ENCODE assay signal across 1 cellular context in the genomic region with DNA sequence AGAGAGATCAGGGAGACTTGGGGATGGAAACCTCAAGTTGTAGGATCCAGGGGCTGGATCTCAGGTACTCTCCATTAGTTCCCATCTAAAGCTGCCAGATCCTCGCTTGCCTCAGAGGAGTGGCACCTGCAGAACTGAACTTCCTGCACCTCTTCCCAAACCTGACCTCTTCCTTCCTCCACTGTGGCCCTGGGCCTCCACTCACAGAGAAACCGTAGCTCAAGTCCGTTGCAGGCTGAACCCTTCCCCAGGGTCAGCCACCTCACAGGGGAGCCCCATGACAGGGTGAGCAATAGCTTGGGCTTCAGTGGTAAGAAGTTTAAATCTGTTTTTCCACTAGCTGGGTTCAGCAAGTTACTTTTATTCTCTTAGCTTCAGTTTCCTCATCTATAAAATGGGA.
TF ChIP-seq lines count a peak whose summit lies in the region.

No MANE protein-coding gene starts in this region.

TF ChIP-seq in K562, 482 proteins besides CTCF, POLR2A, EP300 and RAD21:
- no peak for TF ChIP-seq NFIC (IDR thresholded peaks at IDR 0.05)
- TF ChIP-seq ZNF3 (CRISPR knock-in tag; IDR thresholded peaks at IDR 0.05) = no peak
- no peak for TF ChIP-seq CBFA2T3 (IDR thresholded peaks at IDR 0.05)
- no peak for TF ChIP-seq BDP1 (IDR thresholded peaks at IDR 0.05; ENCODE audit: insufficient read depth, insufficient read length)
- no peak for TF ChIP-seq ZNF384 (IDR thresholded peaks at IDR 0.05; ENCODE audit: low read depth, low read length)
- TF ChIP-seq, protein P1, sequence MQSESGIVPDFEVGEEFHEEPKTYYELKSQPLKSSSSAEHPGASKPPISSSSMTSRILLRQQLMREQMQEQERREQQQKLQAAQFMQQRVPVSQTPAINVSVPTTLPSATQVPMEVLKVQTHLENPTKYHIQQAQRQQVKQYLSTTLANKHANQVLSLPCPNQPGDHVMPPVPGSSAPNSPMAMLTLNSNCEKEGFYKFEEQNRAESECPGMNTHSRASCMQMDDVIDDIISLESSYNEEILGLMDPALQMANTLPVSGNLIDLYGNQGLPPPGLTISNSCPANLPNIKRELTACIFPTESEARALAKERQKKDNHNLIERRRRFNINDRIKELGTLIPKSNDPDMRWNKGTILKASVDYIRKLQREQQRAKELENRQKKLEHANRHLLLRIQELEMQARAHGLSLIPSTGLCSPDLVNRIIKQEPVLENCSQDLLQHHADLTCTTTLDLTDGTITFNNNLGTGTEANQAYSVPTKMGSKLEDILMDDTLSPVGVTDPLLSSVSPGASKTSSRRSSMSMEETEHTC (IDR thresholded peaks at IDR 0.05) = no peak
- no peak for TF ChIP-seq ZFX (CRISPR knock-in tag; IDR thresholded peaks at IDR 0.05)
- TF ChIP-seq, protein P2, sequence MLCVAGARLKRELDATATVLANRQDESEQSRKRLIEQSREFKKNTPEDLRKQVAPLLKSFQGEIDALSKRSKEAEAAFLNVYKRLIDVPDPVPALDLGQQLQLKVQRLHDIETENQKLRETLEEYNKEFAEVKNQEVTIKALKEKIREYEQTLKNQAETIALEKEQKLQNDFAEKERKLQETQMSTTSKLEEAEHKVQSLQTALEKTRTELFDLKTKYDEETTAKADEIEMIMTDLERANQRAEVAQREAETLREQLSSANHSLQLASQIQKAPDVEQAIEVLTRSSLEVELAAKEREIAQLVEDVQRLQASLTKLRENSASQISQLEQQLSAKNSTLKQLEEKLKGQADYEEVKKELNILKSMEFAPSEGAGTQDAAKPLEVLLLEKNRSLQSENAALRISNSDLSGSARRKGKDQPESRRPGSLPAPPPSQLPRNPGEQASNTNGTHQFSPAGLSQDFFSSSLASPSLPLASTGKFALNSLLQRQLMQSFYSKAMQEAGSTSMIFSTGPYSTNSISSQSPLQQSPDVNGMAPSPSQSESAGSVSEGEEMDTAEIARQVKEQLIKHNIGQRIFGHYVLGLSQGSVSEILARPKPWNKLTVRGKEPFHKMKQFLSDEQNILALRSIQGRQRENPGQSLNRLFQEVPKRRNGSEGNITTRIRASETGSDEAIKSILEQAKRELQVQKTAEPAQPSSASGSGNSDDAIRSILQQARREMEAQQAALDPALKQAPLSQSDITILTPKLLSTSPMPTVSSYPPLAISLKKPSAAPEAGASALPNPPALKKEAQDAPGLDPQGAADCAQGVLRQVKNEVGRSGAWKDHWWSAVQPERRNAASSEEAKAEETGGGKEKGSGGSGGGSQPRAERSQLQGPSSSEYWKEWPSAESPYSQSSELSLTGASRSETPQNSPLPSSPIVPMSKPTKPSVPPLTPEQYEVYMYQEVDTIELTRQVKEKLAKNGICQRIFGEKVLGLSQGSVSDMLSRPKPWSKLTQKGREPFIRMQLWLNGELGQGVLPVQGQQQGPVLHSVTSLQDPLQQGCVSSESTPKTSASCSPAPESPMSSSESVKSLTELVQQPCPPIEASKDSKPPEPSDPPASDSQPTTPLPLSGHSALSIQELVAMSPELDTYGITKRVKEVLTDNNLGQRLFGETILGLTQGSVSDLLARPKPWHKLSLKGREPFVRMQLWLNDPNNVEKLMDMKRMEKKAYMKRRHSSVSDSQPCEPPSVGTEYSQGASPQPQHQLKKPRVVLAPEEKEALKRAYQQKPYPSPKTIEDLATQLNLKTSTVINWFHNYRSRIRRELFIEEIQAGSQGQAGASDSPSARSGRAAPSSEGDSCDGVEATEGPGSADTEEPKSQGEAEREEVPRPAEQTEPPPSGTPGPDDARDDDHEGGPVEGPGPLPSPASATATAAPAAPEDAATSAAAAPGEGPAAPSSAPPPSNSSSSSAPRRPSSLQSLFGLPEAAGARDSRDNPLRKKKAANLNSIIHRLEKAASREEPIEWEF (CRISPR knock-in tag; IDR thresholded peaks at IDR 0.05) = no peak
- TF ChIP-seq SIN3A (IDR thresholded peaks at IDR 0.05; ENCODE audit: borderline replicate concordance in 2 of 2, control insufficient read depth in 1 of 2, low read depth in 2 of 2, low read length in 2 of 2) = no peak
- no peak for TF ChIP-seq ZC3H8 (IDR thresholded peaks at IDR 0.05)
- no peak for TF ChIP-seq XRCC5 (IDR thresholded peaks at IDR 0.05; ENCODE audit: low read depth, low read length)
- TF ChIP-seq ZNF408 (CRISPR knock-in tag; IDR thresholded peaks at IDR 0.05; ENCODE audit: low read depth) = no peak
- TF ChIP-seq MAFK (IDR thresholded peaks at IDR 0.05; ENCODE audit: low read length) = no peak
- TF ChIP-seq TBL1XR1 (IDR thresholded peaks at IDR 0.05; ENCODE audit: low read length in 2 of 2) = no peak
- TF ChIP-seq, protein P3, sequence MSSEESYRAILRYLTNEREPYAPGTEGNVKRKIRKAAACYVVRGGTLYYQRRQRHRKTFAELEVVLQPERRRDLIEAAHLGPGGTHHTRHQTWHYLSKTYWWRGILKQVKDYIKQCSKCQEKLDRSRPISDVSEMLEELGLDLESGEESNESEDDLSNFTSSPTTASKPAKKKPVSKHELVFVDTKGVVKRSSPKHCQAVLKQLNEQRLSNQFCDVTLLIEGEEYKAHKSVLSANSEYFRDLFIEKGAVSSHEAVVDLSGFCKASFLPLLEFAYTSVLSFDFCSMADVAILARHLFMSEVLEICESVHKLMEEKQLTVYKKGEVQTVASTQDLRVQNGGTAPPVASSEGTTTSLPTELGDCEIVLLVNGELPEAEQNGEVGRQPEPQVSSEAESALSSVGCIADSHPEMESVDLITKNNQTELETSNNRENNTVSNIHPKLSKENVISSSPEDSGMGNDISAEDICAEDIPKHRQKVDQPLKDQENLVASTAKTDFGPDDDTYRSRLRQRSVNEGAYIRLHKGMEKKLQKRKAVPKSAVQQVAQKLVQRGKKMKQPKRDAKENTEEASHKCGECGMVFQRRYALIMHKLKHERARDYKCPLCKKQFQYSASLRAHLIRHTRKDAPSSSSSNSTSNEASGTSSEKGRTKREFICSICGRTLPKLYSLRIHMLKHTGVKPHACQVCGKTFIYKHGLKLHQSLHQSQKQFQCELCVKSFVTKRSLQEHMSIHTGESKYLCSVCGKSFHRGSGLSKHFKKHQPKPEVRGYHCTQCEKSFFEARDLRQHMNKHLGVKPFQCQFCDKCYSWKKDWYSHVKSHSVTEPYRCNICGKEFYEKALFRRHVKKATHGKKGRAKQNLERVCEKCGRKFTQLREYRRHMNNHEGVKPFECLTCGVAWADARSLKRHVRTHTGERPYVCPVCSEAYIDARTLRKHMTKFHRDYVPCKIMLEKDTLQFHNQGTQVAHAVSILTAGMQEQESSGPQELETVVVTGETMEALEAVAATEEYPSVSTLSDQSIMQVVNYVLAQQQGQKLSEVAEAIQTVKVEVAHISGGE (CRISPR knock-in tag; IDR thresholded peaks at IDR 0.05) = no peak
- TF ChIP-seq YY1 (IDR thresholded peaks at IDR 0.05; ENCODE audit: borderline replicate concordance in 1 of 3, control insufficient read depth in 1 of 3, extremely low read depth in 1 of 3, insufficient read depth in 3 of 3, insufficient read length in 1 of 3, insufficient replicate concordance in 2 of 3, low read depth in 1 of 3, low read length in 2 of 3) = no peak
- no peak for TF ChIP-seq POU5F1 (IDR thresholded peaks at IDR 0.05; ENCODE audit: borderline replicate concordance, low read depth, low read length, partially characterized antibody)
- TF ChIP-seq, protein P4, sequence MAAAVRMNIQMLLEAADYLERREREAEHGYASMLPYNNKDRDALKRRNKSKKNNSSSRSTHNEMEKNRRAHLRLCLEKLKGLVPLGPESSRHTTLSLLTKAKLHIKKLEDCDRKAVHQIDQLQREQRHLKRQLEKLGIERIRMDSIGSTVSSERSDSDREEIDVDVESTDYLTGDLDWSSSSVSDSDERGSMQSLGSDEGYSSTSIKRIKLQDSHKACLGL (CRISPR knock-in tag; IDR thresholded peaks at IDR 0.05; ENCODE audit: borderline replicate concordance, poor library complexity, severe bottlenecking) = no peak
- TF ChIP-seq ZNF586 (CRISPR knock-in tag; conservative IDR thresholded peaks at IDR 0.05) = no peak
